In genomic region chr5:95007953-95008596, GRCh38 we compare ENCODE assay signal across 15 cellular contexts.
DNase-seq lines count a peak whose midpoint lies in the region; ATAC-seq lines count a peak whose summit lies in the region.
"Had no signal": no experiment of that assay in that cellular context is flagged by ENCODE, and none has a peak within 500 bp of the region (broad histone marks: within the 10 kb centered on the region; RNA-seq: fewer than 3 reads in every experiment).

No MANE protein-coding gene starts in this region.

- ATAC-seq in GM19035 (IDR thresholded peaks at IDR 0.05; ENCODE audit: unreplicated experiment) (peak; percentile 65), GM21717 (IDR thresholded peaks at IDR 0.05; ENCODE audit: unreplicated experiment) (peak; percentile 73), HG03175 (IDR thresholded peaks at IDR 0.05; ENCODE audit: unreplicated experiment) (peak; percentile 80), GM21515 (IDR thresholded peaks at IDR 0.05; ENCODE audit: unreplicated experiment) (no peak)
- ATAC-seq in stimulated activated naive B cell treated with anti-CD40 and anti-IgM and Interleukin-4, amounts not matched to agents 10 μg/mL and 1 μg/mL and 100 μg/mL, for 72 hours (replicated peaks), result peak; percentile 77 to 84
- ATAC-seq: activated CD8-positive, alpha-beta memory T cell treated with anti-CD3 and anti-CD28 coated beads, Interleukin-2, amount 10 ng/mL, durations not matched to agents 7 days and 5 days had no signal

- DNase-seq in stimulated activated naive B cell treated with anti-CD40 and anti-IgM and Interleukin-4, amounts not matched to agents 10 μg/mL and 1 μg/mL and 100 μg/mL, for 72 hours, result no peak
- no peak for DNase-seq in NCI-H1048 (lab: John Stamatoyannopoulos, UW)
- DNase-seq in NCI-H1694 treated with DMSO at 0.1 percent for 48 hours (lab: John Stamatoyannopoulos, UW), result no peak
- DNase-seq: activated CD8-positive, alpha-beta memory T cell treated with anti-CD3 and anti-CD28 coated beads, Interleukin-2, amount 10 ng/mL, durations not matched to agents 7 days and 5 days; CD4-positive, alpha-beta T cell; hippocampal formation; MG63; NCI-H345; small intestine had no signal

- H3K36me3 Mint-ChIP-seq in stimulated activated naive B cell treated with anti-CD40 and anti-IgM and Interleukin-4, amounts not matched to agents 10 μg/mL and 1 μg/mL and 100 μg/mL, for 72 hours, result peaks cover 4 to 10% of the 10 kb centered on the region in 2 donors
- H3K36me3 Mint-ChIP-seq: activated CD8-positive, alpha-beta memory T cell treated with anti-CD3 and anti-CD28 coated beads, Interleukin-2, amount 10 ng/mL, durations not matched to agents 7 days and 5 days had no signal

- H3K27me3 Mint-ChIP-seq in stimulated activated naive B cell treated with anti-CD40 and anti-IgM and Interleukin-4, amounts not matched to agents 10 μg/mL and 1 μg/mL and 100 μg/mL, for 72 hours, result no peaks in the 10 kb centered on the region
- H3K27me3 Mint-ChIP-seq: activated CD8-positive, alpha-beta memory T cell treated with anti-CD3 and anti-CD28 coated beads, Interleukin-2, amount 10 ng/mL, durations not matched to agents 7 days and 5 days; CD4-positive, alpha-beta T cell had no signal

- H3K4me3 Mint-ChIP-seq in stimulated activated naive B cell treated with anti-CD40 and anti-IgM and Interleukin-4, amounts not matched to agents 10 μg/mL and 1 μg/mL and 100 μg/mL, for 72 hours, result no peak overlapping the region
- H3K4me3 Mint-ChIP-seq: activated CD8-positive, alpha-beta memory T cell treated with anti-CD3 and anti-CD28 coated beads, Interleukin-2, amount 10 ng/mL, durations not matched to agents 7 days and 5 days; activated naive CD8-positive, alpha-beta T cell; CD4-positive, alpha-beta T cell; neural crest cell had no signal

- peaks cover 22 to 25% of the 10 kb centered on the region in 2 donors for H3K9me3 Mint-ChIP-seq in stimulated activated naive B cell treated with anti-CD40 and anti-IgM and Interleukin-4, amounts not matched to agents 10 μg/mL and 1 μg/mL and 100 μg/mL, for 72 hours

- peaks cover 10 to 12% of the 10 kb centered on the region in 2 donors for H3K4me1 Mint-ChIP-seq in stimulated activated naive B cell treated with anti-CD40 and anti-IgM and Interleukin-4, amounts not matched to agents 10 μg/mL and 1 μg/mL and 100 μg/mL, for 72 hours
- H3K4me1 Mint-ChIP-seq: activated CD8-positive, alpha-beta memory T cell treated with anti-CD3 and anti-CD28 coated beads, Interleukin-2, amount 10 ng/mL, durations not matched to agents 7 days and 5 days had no signal

- H3K27ac Mint-ChIP-seq in stimulated activated naive B cell treated with anti-CD40 and anti-IgM and Interleukin-4, amounts not matched to agents 10 μg/mL and 1 μg/mL and 100 μg/mL, for 72 hours, result peak overlapping the region; percentile 11
- H3K27ac Mint-ChIP-seq: activated CD8-positive, alpha-beta memory T cell treated with anti-CD3 and anti-CD28 coated beads, Interleukin-2, amount 10 ng/mL, durations not matched to agents 7 days and 5 days; activated naive CD8-positive, alpha-beta T cell; CD4-positive, alpha-beta T cell had no signal
